8 cellular contexts compared by ENCODE assay signal in the genomic region with DNA sequence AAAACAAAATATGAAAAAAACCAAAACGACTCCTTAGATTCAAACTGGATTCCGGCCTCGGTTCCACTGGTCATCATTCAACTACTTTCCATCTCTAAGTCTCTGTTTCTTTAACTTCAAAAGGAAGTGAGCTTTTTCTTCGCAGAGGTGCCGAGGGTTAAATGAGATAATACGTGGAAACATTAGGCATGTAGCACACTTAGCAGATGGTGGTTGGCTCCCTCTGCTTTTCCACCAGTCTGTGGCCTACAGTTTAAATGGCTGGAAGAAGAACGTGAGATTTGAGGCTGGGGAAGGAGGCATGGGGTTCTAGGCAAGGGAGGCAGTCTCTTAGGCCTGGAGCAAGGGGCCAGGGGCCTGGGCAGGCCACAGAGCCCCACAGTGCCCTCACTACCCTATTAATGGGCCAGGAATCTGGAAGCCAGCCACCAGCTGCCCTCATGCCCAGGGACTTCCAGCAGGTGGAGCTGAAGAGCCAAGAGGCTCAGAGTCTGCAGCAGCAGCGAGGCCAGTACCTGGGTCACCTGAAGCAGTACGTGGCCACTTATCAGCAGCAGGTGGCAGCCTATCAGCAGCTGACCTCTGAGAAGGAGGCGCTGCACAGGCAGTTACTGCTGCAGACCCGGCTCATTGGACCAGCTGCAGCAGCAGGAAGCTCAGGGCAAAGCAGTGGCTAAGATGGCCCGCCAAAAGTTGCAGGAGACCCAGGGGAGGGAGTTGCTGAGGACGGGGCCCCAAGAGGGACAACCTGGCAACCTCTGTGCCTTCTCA. TPM values are rescaled to one million over a fixed set of nuclear protein-coding genes. Genes with fewer than 3 reads are reported as not detected.
A peak's percentile ranks its signal among the peaks of the same experiment; 100 is the strongest.
DNase-seq lines count a peak whose midpoint lies in the region; ATAC-seq and TF ChIP-seq lines count a peak whose summit lies in the region.
"Not testable (repeated sequence)": the region's sequence is repeated elsewhere in the genome, so short reads cannot be mapped to it uniquely, and the experiment has no call there.

No MANE protein-coding gene starts in this region.

- POLR2A ChIA-PET in IMR-90 (lab: Charles Lee; ENCODE audit: unreplicated experiment): not testable (repeated sequence)
- POLR2A ChIA-PET in activated B cell treated with CpG ODN at 0.5 μM for 24 hours (lab: Charles Lee): interaction anchor here (0.6 kb wide), 1 partner anchor 164 kb away, joined by 4 read pairs; no protein-coding TSS in a partner anchor

- H3K18ac ChIP-seq in IMR-90 (ENCODE audit: low read depth, low read length): not testable (repeated sequence)

- not testable (repeated sequence) for H3K27ac ChIP-seq in IMR-90 (ENCODE audit: insufficient read depth, low read length); ascending aorta; heart left ventricle; neutrophil

- peaks cover 11% of the 10 kb centered on the region for H3K4me1 Mint-ChIP-seq in activated B cell treated with CpG ODN at 0.5 μM for 24 hours

- peak overlapping the region; percentile 23 for H2AFZ ChIP-seq in IMR-90 (replicated peaks; ENCODE audit: low read length, poor library complexity)

- dilution Hi-C loops in IMR-90 (cut with HindIII; ENCODE audit: low sequenced_read_pairs, unreplicated experiment): not testable (repeated sequence)

- not testable (repeated sequence) for H2BK20ac ChIP-seq in IMR-90 (ENCODE audit: low read depth, low read length)

- H2BK5ac ChIP-seq in IMR-90 (ENCODE audit: low read depth, low read length, poor library complexity, severe bottlenecking): not testable (repeated sequence)

- not testable (repeated sequence) for BruUV-seq in IMR-90 (replicated peaks; lab: Mats Ljungman, UMichigan)

- not testable (repeated sequence) for H3K56ac ChIP-seq in IMR-90 (ENCODE audit: extremely low read depth, insufficient read depth, low read length)

- not testable (repeated sequence) for H3K9me3 ChIP-seq in IMR-90 (ENCODE audit: control insufficient read depth, insufficient read depth, low read length); ascending aorta; heart left ventricle; neutrophil

- H3K9me3 Mint-ChIP-seq in activated B cell treated with CpG ODN at 0.5 μM for 24 hours: not testable (repeated sequence)

- H3K4me1 ChIP-seq in IMR-90 (ENCODE audit: control insufficient read depth, insufficient read depth, low read length); heart left ventricle; neutrophil (ENCODE audit: control insufficient read depth in 1 of 2, insufficient read depth in 1 of 2, low read depth in 1 of 2, low read length in 1 of 2): not testable (repeated sequence)
- H3K4me1 ChIP-seq in ascending aorta: peaks cover 0 to 17% of the 10 kb centered on the region in 2 donors

- not testable (repeated sequence) for H4K8ac ChIP-seq in IMR-90 (ENCODE audit: low read depth in 2 of 2, low read length in 2 of 2)

- CTCF ChIA-PET in IMR-90 (lab: Yijun Ruan, JAX): interaction anchor here (0.6 to 1.8 kb wide), 3 partner anchors 9 to 46 kb away, joined by 3 to 8 read pairs (median 3); no protein-coding TSS in a partner anchor
- CTCF ChIA-PET in activated B cell treated with CpG ODN at 0.5 μM for 24 hours (lab: Charles Lee): interaction anchor here (0.6 to 1.9 kb wide), 14 partner anchors 10 to 979 kb away, joined by 3 to 9 read pairs (median 4); no protein-coding TSS in a partner anchor

- not testable (repeated sequence) for H4K91ac ChIP-seq in IMR-90 (ENCODE audit: insufficient read depth, low read depth, low read length)

- not testable (repeated sequence) for H2AK5ac ChIP-seq in IMR-90 (ENCODE audit: low read depth, low read length)

- H3K4me3 ChIP-seq in IMR-90 (ENCODE audit: insufficient read depth, low read depth, low read length); ascending aorta; heart left ventricle; neutrophil (ENCODE audit: low read depth in 1 of 2, low read length in 1 of 2): not testable (repeated sequence)

- WGBS in IMR-90 (ENCODE audit: extremely low coverage in 2 of 2, insufficient read length in 1 of 2), 2 experiments: 32% methylated on average over 7 of the region's 13 CpGs; no CpG with 5 or more reads in 1 of the 2 experiments
- 52 to 63% (median 55%) methylated on average over 9 to 13 of the region's 13 CpGs for WGBS in heart left ventricle, 4 donors

- in situ Hi-C loops in IMR-90 (cut with MboI; ENCODE audit: low sequenced_read_pairs): not testable (repeated sequence)

- H3K36me3 ChIP-seq in IMR-90 (ENCODE audit: control insufficient read depth, insufficient read depth, low read length); ascending aorta; heart left ventricle; neutrophil: not testable (repeated sequence)

- H3K4me3 Mint-ChIP-seq in activated B cell treated with CpG ODN at 0.5 μM for 24 hours: not testable (repeated sequence)

- not testable (repeated sequence) for H3K14ac ChIP-seq in IMR-90 (replicated peaks; ENCODE audit: low read depth, low read length)

- not testable (repeated sequence) for H3K4ac ChIP-seq in IMR-90 (ENCODE audit: low read depth, low read length)

- DNase-seq in COR-L47 (lab: John Stamatoyannopoulos, UW): peak; percentile 86
- DNase-seq in IMR-90: peak; percentile 26
- DNase-seq in NCI-H526 treated with DMSO at 0.1 percent for 48 hours (lab: John Stamatoyannopoulos, UW): peak; percentile 81
- peak; percentile 52 for DNase-seq in activated B cell treated with CpG ODN at 0.5 μM for 24 hours
- peak in 1 of 2 donors; percentile 82 for DNase-seq in ascending aorta (ENCODE audit: low spot score in 2 of 2)
- peak; percentile 64 to 84 (median 64) for DNase-seq in heart left ventricle
- DNase-seq in stimulated activated CD8-positive, alpha-beta memory T cell treated with anti-CD3 and anti-CD28 coated beads, Interleukin-7, amount 100 ng/mL, for 24 hours (ENCODE audit: low read depth): peak; percentile 49

- not testable (repeated sequence) for H3K79me1 ChIP-seq in IMR-90 (ENCODE audit: low read depth in 1 of 2, low read length in 2 of 2)

- H3K27ac Mint-ChIP-seq in activated B cell treated with CpG ODN at 0.5 μM for 24 hours: not testable (repeated sequence)

- not testable (repeated sequence) for H3K9ac ChIP-seq in IMR-90 (ENCODE audit: low read depth, low read length)

- H3K27me3 ChIP-seq in IMR-90 (ENCODE audit: control insufficient read depth, insufficient read depth, low read length); ascending aorta; heart left ventricle; neutrophil: not testable (repeated sequence)

- not testable (repeated sequence) for TF ChIP-seq POLR2A in IMR-90 (IDR thresholded peaks at IDR 0.05; ENCODE audit: low read depth, low read length); heart left ventricle (IDR thresholded peaks at IDR 0.05)

- not testable (repeated sequence) for H4K20me1 ChIP-seq in IMR-90 (ENCODE audit: insufficient read depth, low read length)

- ATAC-seq in IMR-90 (ENCODE audit: low read depth); activated B cell treated with CpG ODN at 0.5 μM for 24 hours (ENCODE audit: low read depth): not testable (repeated sequence)
- ATAC-seq in heart left ventricle: peak in 1 of 4 donors; percentile 24

- not testable (repeated sequence) for H4K5ac ChIP-seq in IMR-90 (ENCODE audit: low read depth, low read length)

- not testable (repeated sequence) for H2BK15ac ChIP-seq in IMR-90 (ENCODE audit: low read depth, low read length)

- TF ChIP-seq RAD21 in IMR-90 (IDR thresholded peaks at IDR 0.05; ENCODE audit: low read length): peak; percentile 49

- intact Hi-C loops in IMR-90 (cut with micrococcal nuclease); heart left ventricle (cut with DNase I): not testable (repeated sequence)
- intact Hi-C loops in activated B cell treated with CpG ODN at 0.5 μM for 24 hours (cut with micrococcal nuclease) (loop anchor here (1.0 kb wide), 1 partner anchor 189 kb away; no protein-coding TSS in a partner anchor), ascending aorta (cut with DNase I) (loop anchor here (2.0 kb wide), 1 partner anchor 28 kb away; no protein-coding TSS in a partner anchor)

- H3K9me1 ChIP-seq in IMR-90 (ENCODE audit: insufficient read depth, low read length): not testable (repeated sequence)

- H3K36me3 Mint-ChIP-seq in activated B cell treated with CpG ODN at 0.5 μM for 24 hours (ENCODE audit: low read depth): not testable (repeated sequence)

- not testable (repeated sequence) for H2AK9ac ChIP-seq in IMR-90 (replicated peaks; ENCODE audit: low read depth, low read length, poor library complexity)

- H3K4me2 ChIP-seq in IMR-90 (ENCODE audit: low read depth, low read length): not testable (repeated sequence)

- TF ChIP-seq CTCF in IMR-90 (conservative IDR thresholded peaks at IDR 0.05; ENCODE audit: low read depth, low read length) (peak; percentile 60), activated B cell treated with CpG ODN at 0.5 μM for 24 hours (IDR thresholded peaks at IDR 0.05) (peak; percentile 56), ascending aorta (IDR thresholded peaks at IDR 0.05) (peak; percentile 48 to 89 (median 84)), heart left ventricle (IDR thresholded peaks at IDR 0.05) (peak; percentile 60 to 84 (median 74)), neutrophil (IDR thresholded peaks at IDR 0.05) (peak; percentile 66)

- not testable (repeated sequence) for H3K27me3 Mint-ChIP-seq in activated B cell treated with CpG ODN at 0.5 μM for 24 hours

- not testable (repeated sequence) for H2BK120ac ChIP-seq in IMR-90 (ENCODE audit: low read depth, low read length)

- H3K23ac ChIP-seq in IMR-90 (ENCODE audit: low read depth, low read length): not testable (repeated sequence)

RNA-seq across cellular contexts. Expression of gene NGRN, which starts 27.8 kb away (rescaled TPM):
- total RNA-seq in IMR-90 (2012; rRNA removed) (39.6 and 44.2 TPM in 2 replicates), activated B cell treated with CpG ODN at 0.5 μM for 24 hours (32.8 and 34.1 TPM in 2 replicates), ascending aorta (58.0 TPM), heart left ventricle (100 to 1,000 TPM in 8 of 9 donors, 10 to 100 TPM in 1; 93.2 to 149 (median 116) TPM)
- polyA plus RNA-seq in IMR-90 (2012; rRNA removed) (40.3 and 46.2 TPM in 2 replicates), heart left ventricle (100 to 1,000 TPM; 119 to 142 TPM)
- polyA plus RNA-seq in IMR-90 (2012; cell fraction: cytosol; rRNA removed): 23.0 and 24.4 TPM in 2 replicates
- 10.3 and 24.2 TPM in 2 replicates for polyA plus RNA-seq in IMR-90 (2012; cell fraction: nucleus; rRNA removed; ENCODE audit: low replicate concordance)

RNA-seq across cellular contexts. Expression of gene TTLL13, which starts 43.9 kb away (rescaled TPM):
- total RNA-seq in IMR-90 (2012; rRNA removed) (not detected in 2 replicates), activated B cell treated with CpG ODN at 0.5 μM for 24 hours (0.49 and 2.2 TPM in 2 replicates), ascending aorta (not detected), heart left ventricle (under 1 TPM in 4 of 9 donors, not detected in 5; 0.13 to 0.35 (median 0.23) TPM)
- polyA plus RNA-seq in IMR-90 (2012; rRNA removed) (0.10 TPM in 1 of 2 replicates, not detected in the other), heart left ventricle (under 1 TPM; 0.07 to 0.11 TPM)
- polyA plus RNA-seq in IMR-90 (2012; cell fraction: cytosol; rRNA removed): not detected in 2 replicates
- 0.10 and 0.29 TPM in 2 replicates for polyA plus RNA-seq in IMR-90 (2012; cell fraction: nucleus; rRNA removed; ENCODE audit: low replicate concordance)

RNA-seq across cellular contexts. Expression of gene ZNF774, which starts 58.9 kb away (rescaled TPM):
- total RNA-seq in IMR-90 (2012; rRNA removed) (1.1 TPM in 2 replicates), activated B cell treated with CpG ODN at 0.5 μM for 24 hours (1.3 and 2.9 TPM in 2 replicates), ascending aorta (0.21 TPM), heart left ventricle (1 to 10 TPM; 2.1 to 9.9 (median 5.9) TPM)
- polyA plus RNA-seq in IMR-90 (2012; rRNA removed) (0.90 and 0.91 TPM in 2 replicates), heart left ventricle (1 to 10 TPM; 3.1 to 4.2 TPM)
- polyA plus RNA-seq in IMR-90 (2012; cell fraction: cytosol; rRNA removed): 0.42 and 0.88 TPM in 2 replicates
- polyA plus RNA-seq in IMR-90 (2012; cell fraction: nucleus; rRNA removed; ENCODE audit: low replicate concordance): 0.40 and 1.8 TPM in 2 replicates

RNA-seq across cellular contexts. Expression of gene GDPGP1, which starts 59.2 kb away (rescaled TPM):
- total RNA-seq in IMR-90 (2012; rRNA removed): 3.9 and 4.1 TPM in 2 replicates
- polyA plus RNA-seq in IMR-90 (2012; rRNA removed): 1.3 and 2.3 TPM in 2 replicates
- 1.7 and 2.0 TPM in 2 replicates for polyA plus RNA-seq in IMR-90 (2012; cell fraction: cytosol; rRNA removed)
- polyA plus RNA-seq in IMR-90 (2012; cell fraction: nucleus; rRNA removed; ENCODE audit: low replicate concordance): 2.9 and 3.1 TPM in 2 replicates
- 6.1 and 6.2 TPM in 2 replicates for total RNA-seq in activated B cell treated with CpG ODN at 0.5 μM for 24 hours
- total RNA-seq in ascending aorta: 2.2 TPM
- 10 to 100 TPM in 6 of 9 donors, 1 to 10 TPM in 3; 5.9 to 18.9 (median 13.6) TPM for total RNA-seq in heart left ventricle
- polyA plus RNA-seq in heart left ventricle: 1 to 10 TPM; 4.8 to 5.4 TPM

RNA-seq across cellular contexts. Expression of gene CIB1, which starts 59.5 kb away (rescaled TPM):
- total RNA-seq in IMR-90 (2012; rRNA removed) (29.4 and 31.5 TPM in 2 replicates), activated B cell treated with CpG ODN at 0.5 μM for 24 hours (96.6 and 105 TPM in 2 replicates), ascending aorta (50.9 TPM), heart left ventricle (100 to 1,000 TPM in 1 of 9 donors, 10 to 100 TPM in 8; 38.7 to 107 (median 80.8) TPM)
- polyA plus RNA-seq in IMR-90 (2012; rRNA removed) (94.1 and 102 TPM in 2 replicates), heart left ventricle (100 to 1,000 TPM in 1 of 2 donors, 10 to 100 TPM in 1; 78.2 to 145 TPM)
- 72.2 and 86.5 TPM in 2 replicates for polyA plus RNA-seq in IMR-90 (2012; cell fraction: cytosol; rRNA removed)
- 53.8 and 83.0 TPM in 2 replicates for polyA plus RNA-seq in IMR-90 (2012; cell fraction: nucleus; rRNA removed; ENCODE audit: low replicate concordance)
